Comparison of ENCODE assay signal across 9 cellular contexts in genomic region chr3:27568393-27568792, GRCh38.
DNase-seq lines count a peak whose midpoint lies in the region; ATAC-seq and TF ChIP-seq lines count a peak whose summit lies in the region.
"Had no signal": no experiment of that assay in that cellular context is flagged by ENCODE, and none has a peak within 500 bp of the region (broad histone marks: within the 10 kb centered on the region; RNA-seq: fewer than 3 reads in every experiment).

No MANE protein-coding gene starts in this region.

- peak overlapping the region in 4 of 59 donors; percentile 17 to 46 (median 19) for H3K27ac ChIP-seq in dorsolateral prefrontal cortex

- no peak for TF ChIP-seq CTCF in dorsolateral prefrontal cortex (IDR thresholded peaks at IDR 0.05 in 54 of 56, conservative IDR thresholded peaks at IDR 0.05 in 2 of 56; ENCODE audit: low read depth in 1 of 56, partially characterized antibody in 56 of 56)

- no peak for ATAC-seq in GM18520 (IDR thresholded peaks at IDR 0.05; ENCODE audit: unreplicated experiment)
- ATAC-seq in HG02763 (IDR thresholded peaks at IDR 0.05; ENCODE audit: unreplicated experiment) = no peak
- ATAC-seq in GM18519 (IDR thresholded peaks at IDR 0.05; ENCODE audit: low FRiP score, unreplicated experiment) = no peak

- DNase-seq in COLO829 (ENCODE audit: low spot score) = peak; percentile 73
- DNase-seq in NCI-H446 treated with DMSO at 0.1 percent for 48 hours (lab: John Stamatoyannopoulos, UW) = peak; percentile 82
- peak; percentile 29 to 92 (median 70) for DNase-seq in dorsolateral prefrontal cortex
- DNase-seq in myocyte (ENCODE audit: low read depth) = peak; percentile 72
- no peak for DNase-seq in SW 1271 (lab: John Stamatoyannopoulos, UW)
- DNase-seq: naive B cell had no signal

- intact Hi-C loops in dorsolateral prefrontal cortex (cut with DNase I) = no loop called here

- H3K27me3 ChIP-seq in dorsolateral prefrontal cortex = no peaks in the 10 kb centered on the region

- no peak overlapping the region for H3K4me3 ChIP-seq in dorsolateral prefrontal cortex

Comparison
In these comparisons a context has a peak if more than half of its experiments do, and no peak if none do; other contexts are left out.
1. DNase-seq: peak in COLO829 (single experiment), NCI-H446 treated with DMSO at 0.1 percent for 48 hours (single experiment), dorsolateral prefrontal cortex (10 of 10) and myocyte (single experiment); none in SW 1271 (0 of 2).